In the genomic region with DNA sequence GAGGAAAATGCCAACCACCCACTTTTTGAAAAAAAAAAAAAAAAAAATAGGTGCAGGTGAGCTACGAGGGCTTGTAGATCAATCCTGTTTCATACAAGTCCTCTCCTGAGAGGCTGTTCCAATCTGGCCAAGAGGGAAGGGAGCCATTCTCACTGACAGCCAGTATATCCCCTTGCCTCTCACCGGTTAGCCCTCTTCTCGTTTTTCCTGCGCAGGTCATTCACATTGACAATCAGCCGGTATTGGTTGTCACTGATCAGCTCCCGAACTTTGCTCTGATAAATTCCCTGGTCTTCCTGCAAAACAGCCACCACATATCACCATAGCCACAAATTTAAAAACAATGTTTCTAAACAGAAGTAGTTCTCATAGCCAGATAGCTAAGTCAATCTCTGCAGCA, we compare ENCODE assay signal across 10 cellular contexts. TPM values are rescaled to one million over a fixed set of nuclear protein-coding genes. Genes with fewer than 3 reads are reported as not detected.
A peak's percentile ranks its signal among the peaks of the same experiment; 100 is the strongest.
DNase-seq lines count a peak whose midpoint lies in the region; ATAC-seq and TF ChIP-seq lines count a peak whose summit lies in the region.
"Had no signal": no experiment of that assay in that cellular context is flagged by ENCODE, and none has a peak within 500 bp of the region (broad histone marks: within the 10 kb centered on the region; RNA-seq: fewer than 3 reads in every experiment).

No MANE protein-coding gene starts in this region.

- peaks cover 53% of the 10 kb centered on the region for H3K4me1 Mint-ChIP-seq in activated T-cell treated with anti-CD3 and anti-CD28 coated beads, Interleukin-2, amount 50 U/mL, for 72 hours (ENCODE audit: low read depth)
- peaks cover 19% of the 10 kb centered on the region for H3K4me1 Mint-ChIP-seq in stimulated activated memory B cell treated with anti-CD40 and anti-IgM and Interleukin-4, amounts not matched to agents 10 μg/mL and 1 μg/mL and 100 μg/mL, for 72 hours

- H3K9me2 ChIP-seq in OCI-LY7 (ENCODE audit: insufficient read depth, low read length) = no peaks in the 10 kb centered on the region

- peak overlapping the region; percentile 88 for H3K4me2 ChIP-seq in OCI-LY7 (ENCODE audit: low read length)

- H3K36me3 ChIP-seq in OCI-LY7 (ENCODE audit: insufficient read depth, low read length) = peaks cover 62% of the 10 kb centered on the region

- POLR2A ChIA-PET in OCI-LY7 (lab: Charles Lee) = interaction anchor here (0.6 to 8.9 kb wide), 23 partner anchors 10 to 1953 kb away, joined by 3 to 122 read pairs (median 5); a partner anchor contains a TSS

- DNase-seq in activated T-cell treated with anti-CD3 and anti-CD28 coated beads, Interleukin-2, amount 50 U/mL, for 72 hours = no peak
- DNase-seq in activated T-cell treated with anti-CD3 and anti-CD28 coated beads for 4 hours = no peak
- no peak for DNase-seq in OCI-LY7 (ENCODE audit: low spot score)
- DNase-seq in epithelial cell of esophagus (ENCODE audit: low read depth) = no peak
- DNase-seq in KBM-7 = no peak
- no peak for DNase-seq in DMS153 (lab: John Stamatoyannopoulos, UW)
- DNase-seq in SW480 (ENCODE audit: low spot score) = no peak

- no peaks in the 10 kb centered on the region for H3K9me3 ChIP-seq in OCI-LY7 (ENCODE audit: low read length)
- H3K9me3 ChIP-seq: tibial nerve had no signal

- peaks cover 70% of the 10 kb centered on the region for H3K79me2 ChIP-seq in OCI-LY7 (ENCODE audit: insufficient read depth, low read depth, low read length)

- H3K9me3 Mint-ChIP-seq in activated T-cell treated with anti-CD3 and anti-CD28 coated beads, Interleukin-2, amount 50 U/mL, for 72 hours = no peaks in the 10 kb centered on the region
- no peaks in the 10 kb centered on the region for H3K9me3 Mint-ChIP-seq in stimulated activated memory B cell treated with anti-CD40 and anti-IgM and Interleukin-4, amounts not matched to agents 10 μg/mL and 1 μg/mL and 100 μg/mL, for 72 hours
- H3K9me3 Mint-ChIP-seq: activated T-helper 2 cell treated with anti-CD3 and anti-CD28 coated beads, Interferon-gamma antibody, Interleukin-2, Interleukin-4, amounts not matched to agents 10 μg/mL and 5 μg/mL and 100 μg/mL, durations not matched to agents 14 hours and 24 hours and 36 hours had no signal

- peaks cover 36% of the 10 kb centered on the region for H4K20me1 ChIP-seq in OCI-LY7 (ENCODE audit: insufficient read depth, low read length)

- BruUV-seq in OCI-LY7 (replicated peaks; lab: Mats Ljungman, UMichigan) = no TSS peak

- ATAC-seq in activated T-cell treated with anti-CD3 and anti-CD28 coated beads, Interleukin-2, amount 50 U/mL, for 72 hours (replicated peaks in 1 of 2) = no peak
- no peak for ATAC-seq in stimulated activated memory B cell treated with anti-CD40 and anti-IgM and Interleukin-4, amounts not matched to agents 10 μg/mL and 1 μg/mL and 100 μg/mL, for 72 hours

- peak overlapping the region in 1 of 2 donors; percentile 92 for H3K4me3 Mint-ChIP-seq in activated T-cell treated with anti-CD3 and anti-CD28 coated beads, Interleukin-2, amount 50 U/mL, for 72 hours
- peak overlapping the region; percentile 70 for H3K4me3 Mint-ChIP-seq in stimulated activated memory B cell treated with anti-CD40 and anti-IgM and Interleukin-4, amounts not matched to agents 10 μg/mL and 1 μg/mL and 100 μg/mL, for 72 hours

- peaks cover 67% of the 10 kb centered on the region for H3K4me1 ChIP-seq in OCI-LY7 (ENCODE audit: insufficient read depth, low read length, poor library complexity, severe bottlenecking)

- H2AFZ ChIP-seq in OCI-LY7 (ENCODE audit: low read length) = no peak overlapping the region

- TF ChIP-seq CTCF in OCI-LY7 (conservative IDR thresholded peaks at IDR 0.05; ENCODE audit: low read length) = no peak
- no peak for TF ChIP-seq CTCF in epithelial cell of esophagus (IDR thresholded peaks at IDR 0.05; ENCODE audit: insufficient read depth, low read depth, low read length, missing control alignments)

- in situ Hi-C loops in KBM-7 (cut with MboI; ENCODE audit: low pct_unique_long_range_greater_than_20kb, low sequenced_read_pairs) = loop anchor here (25.0 kb wide), 2 partner anchors 104 to 379 kb away; a partner anchor contains a TSS

- intact Hi-C loops in OCI-LY7 (cut with micrococcal nuclease; ENCODE audit: unreplicated experiment) = loop anchor here (2.0 kb wide), 1 partner anchor 14 kb away; no protein-coding TSS in a partner anchor

- peak overlapping the region; percentile 81 for H3K27ac Mint-ChIP-seq in activated T-cell treated with anti-CD3 and anti-CD28 coated beads, Interleukin-2, amount 50 U/mL, for 72 hours
- H3K27ac Mint-ChIP-seq in stimulated activated memory B cell treated with anti-CD40 and anti-IgM and Interleukin-4, amounts not matched to agents 10 μg/mL and 1 μg/mL and 100 μg/mL, for 72 hours = no peak overlapping the region

- H3K27ac ChIP-seq in OCI-LY7 (ENCODE audit: low read depth, low read length, poor library complexity, severe bottlenecking) = peak overlapping the region; percentile 72
- H3K27ac ChIP-seq: tibial nerve had no signal

- H3K4me3 ChIP-seq in OCI-LY7 (ENCODE audit: low read depth, low read length, poor library complexity, severe bottlenecking) (peak overlapping the region; percentile 85), epithelial cell of esophagus (ENCODE audit: low read length) (peak overlapping the region; percentile 80)

- CTCF ChIA-PET in OCI-LY7 (lab: Charles Lee; ENCODE audit: unreplicated experiment) = interaction anchor here (0.6 to 1.6 kb wide), 3 partner anchors 11 to 267 kb away, joined by 3 to 4 read pairs (median 4); no protein-coding TSS in a partner anchor

- H3K27me3 Mint-ChIP-seq in activated T-cell treated with anti-CD3 and anti-CD28 coated beads, Interleukin-2, amount 50 U/mL, for 72 hours (ENCODE audit: low read depth) = no peaks in the 10 kb centered on the region
- H3K27me3 Mint-ChIP-seq in stimulated activated memory B cell treated with anti-CD40 and anti-IgM and Interleukin-4, amounts not matched to agents 10 μg/mL and 1 μg/mL and 100 μg/mL, for 72 hours = no peaks in the 10 kb centered on the region

- peaks cover 17 to 48% of the 10 kb centered on the region in 2 donors for H3K36me3 Mint-ChIP-seq in activated T-cell treated with anti-CD3 and anti-CD28 coated beads, Interleukin-2, amount 50 U/mL, for 72 hours (ENCODE audit: insufficient read depth in 2 of 2)
- H3K36me3 Mint-ChIP-seq in stimulated activated memory B cell treated with anti-CD40 and anti-IgM and Interleukin-4, amounts not matched to agents 10 μg/mL and 1 μg/mL and 100 μg/mL, for 72 hours = peaks cover 45% of the 10 kb centered on the region

RNA-seq across cellular contexts. Expression of a gene that starts 1.4 kb away (rescaled TPM):
- total RNA-seq in activated T-cell treated with anti-CD3 and anti-CD28 coated beads, Interleukin-2, amount 50 U/mL, for 72 hours = 100 to 1,000 TPM; 184 to 238 TPM
- total RNA-seq in OCI-LY7 (2014; rRNA removed; shearing (Covaris generic)) = 272 and 356 TPM in 2 replicates
- total RNA-seq in OCI-LY7 (2022) = 295 and 304 TPM in 2 replicates

RNA-seq across cellular contexts. Expression of a gene that starts 38.8 kb away (rescaled TPM):
- 10 to 100 TPM in 1 of 2 donors, under 1 TPM in 1; 0.50 to 12.3 TPM for total RNA-seq in activated T-cell treated with anti-CD3 and anti-CD28 coated beads, Interleukin-2, amount 50 U/mL, for 72 hours
- total RNA-seq in OCI-LY7 (2014; rRNA removed; shearing (Covaris generic)) = not detected in 2 replicates
- total RNA-seq in OCI-LY7 (2022) = not detected in 2 replicates
- total RNA-seq: activated T-helper 2 cell treated with anti-CD3 and anti-CD28 coated beads, Interferon-gamma antibody, Interleukin-2, Interleukin-4, amounts not matched to agents 10 μg/mL and 5 μg/mL and 100 μg/mL, durations not matched to agents 14 hours and 24 hours and 36 hours; tibial nerve had no signal
